Comparison of ENCODE assay signal across 8 cellular contexts in genomic region chr3:122754867-122755835, GRCh38. TPM values are rescaled to one million over a fixed set of nuclear protein-coding genes. Genes with fewer than 3 reads are reported as not detected.
DNase-seq lines count a peak whose midpoint lies in the region; ATAC-seq, FAIRE-seq and TF ChIP-seq lines count a peak whose summit lies in the region.

No MANE protein-coding gene starts in this region.

- no peak overlapping the region for H2BK120ac ChIP-seq in mesendoderm (ENCODE audit: low read depth, low read length)

- peak overlapping the region; percentile 11 for H3K9ac ChIP-seq in mesendoderm (ENCODE audit: low read length)

- no peak overlapping the region for H3K4me2 ChIP-seq in mesendoderm (ENCODE audit: low read length)

- H4K5ac ChIP-seq in mesendoderm (ENCODE audit: low read length): no peak overlapping the region

- H3K27ac ChIP-seq in heart left ventricle (no peak overlapping the region), mesendoderm (ENCODE audit: low read depth, low read length) (no peak overlapping the region)

- H2BK15ac ChIP-seq in mesendoderm (replicated peaks; ENCODE audit: low read depth): peak overlapping the region; percentile 19

- no peaks in the 10 kb centered on the region for H3K9me3 ChIP-seq in heart left ventricle

- no peak overlapping the region for H2AK5ac ChIP-seq in mesendoderm (ENCODE audit: low read length)

- no peak overlapping the region for H3K18ac ChIP-seq in mesendoderm (ENCODE audit: low read length)

- no peak overlapping the region for H4K8ac ChIP-seq in mesendoderm (ENCODE audit: low read depth, low read length)

- H3K27me3 ChIP-seq in heart left ventricle (no peaks in the 10 kb centered on the region), bronchial epithelial cell (ENCODE audit: control insufficient read depth, insufficient read depth, low read length) (no peaks in the 10 kb centered on the region), mesendoderm (ENCODE audit: insufficient read depth, low read length, poor library complexity) (no peaks in the 10 kb centered on the region)

- 88 to 92% (median 89%) methylated on average over 8 of the region's 8 CpGs for WGBS in heart left ventricle, 4 donors
- no CpG with 5 or more reads among the region's 8 CpGs for WGBS in mesendoderm (ENCODE audit: extremely low coverage, insufficient coverage, low lambda C conversion rate)

- no peak overlapping the region for H2BK5ac ChIP-seq in mesendoderm (ENCODE audit: low read length)

- peak; percentile 83 for FAIRE-seq in bronchial epithelial cell (lab: Jason Lieb, UNC)

- no peak overlapping the region for H3K23ac ChIP-seq in mesendoderm (ENCODE audit: low read length)

- peak in 3 of 4 donors; percentile 32 to 50 (median 38) for ATAC-seq in heart left ventricle
- ATAC-seq in Right ventricle myocardium inferior: no peak
- no peak for ATAC-seq in GM21737 (IDR thresholded peaks at IDR 0.05; ENCODE audit: unreplicated experiment)

- H3K79me1 ChIP-seq in mesendoderm (ENCODE audit: low read length): no peaks in the 10 kb centered on the region

- H3K36me3 ChIP-seq in heart left ventricle: peaks cover 0 to 68% (median 43%) of the 10 kb centered on the region in 9 donors
- H3K36me3 ChIP-seq in bronchial epithelial cell (ENCODE audit: control insufficient read depth, insufficient read depth, low read length): peaks cover 1% of the 10 kb centered on the region
- no peaks in the 10 kb centered on the region for H3K36me3 ChIP-seq in mesendoderm (ENCODE audit: control insufficient read depth, insufficient read depth, low read length)

- no peak overlapping the region for H3K56ac ChIP-seq in mesendoderm (ENCODE audit: low read length)

- H3K4ac ChIP-seq in mesendoderm (ENCODE audit: low read depth, low read length): no peak overlapping the region

- no peak overlapping the region for H3K4me3 ChIP-seq in heart left ventricle
- no peak overlapping the region for H3K4me3 ChIP-seq in bronchial epithelial cell (ENCODE audit: low read depth, low read length)
- H3K4me3 ChIP-seq in mesendoderm (ENCODE audit: low read length): no peak overlapping the region

- peak; percentile 25 to 65 (median 48) for TF ChIP-seq CTCF in heart left ventricle (IDR thresholded peaks at IDR 0.05)
- TF ChIP-seq CTCF in bronchial epithelial cell (IDR thresholded peaks at IDR 0.05; ENCODE audit: insufficient read depth, low read length, severe bottlenecking): peak; percentile 82

- H3K79me2 ChIP-seq in mesendoderm (ENCODE audit: control insufficient read depth, insufficient read depth, low read length): no peaks in the 10 kb centered on the region

- no peak for TF ChIP-seq POLR2A in heart left ventricle (IDR thresholded peaks at IDR 0.05)

- H3K4me1 ChIP-seq in heart left ventricle: peaks cover 0 to 20% (median 0%) of the 10 kb centered on the region in 12 donors
- no peaks in the 10 kb centered on the region for H3K4me1 ChIP-seq in mesendoderm (ENCODE audit: control insufficient read depth, low read depth, low read length)

- intact Hi-C loops in heart left ventricle (cut with DNase I): no loop called here
- intact Hi-C loops in Right ventricle myocardium inferior (cut with DNase I): no loop called here

- no peak for DNase-seq in heart left ventricle
- no peak for DNase-seq in Right ventricle myocardium inferior (ENCODE audit: missing footprints)
- DNase-seq in HuH-7.5 (ENCODE audit: low spot score): peak; percentile 52
- peak; percentile 69 for DNase-seq in bronchial epithelial cell (ENCODE audit: low read depth)
- peak; percentile 90 for DNase-seq in mesendoderm
- no peak for DNase-seq in COLO668 (lab: John Stamatoyannopoulos, UW; ENCODE audit: unreplicated experiment)
- no peak for DNase-seq in NCI-H526 treated with DMSO at 0.1 percent for 48 hours (lab: John Stamatoyannopoulos, UW)

RNA-seq across cellular contexts. Expression of gene HSPBAP1, which starts 38.5 kb away (rescaled TPM):
- total RNA-seq in heart left ventricle (1 to 10 TPM; 2.6 to 6.0 (median 3.7) TPM), Right ventricle myocardium inferior (4.9 TPM), bronchial epithelial cell (11.3 and 12.0 TPM in 2 replicates)
- polyA plus RNA-seq in heart left ventricle: 1 to 10 TPM; 3.7 to 6.4 TPM
- 4.7 TPM for polyA plus RNA-seq in mesendoderm (2013, experiment 1 of 2)
- 5.1 TPM for polyA plus RNA-seq in mesendoderm (2013, experiment 2 of 2)

RNA-seq across cellular contexts. Expression of gene SLC49A4, which starts 39.7 kb away (rescaled TPM):
- total RNA-seq in heart left ventricle: 10 to 100 TPM; 13.2 to 25.4 (median 15.5) TPM
- polyA plus RNA-seq in heart left ventricle: 1 to 10 TPM; 5.6 to 8.2 TPM
- total RNA-seq in Right ventricle myocardium inferior: 16.1 TPM
- total RNA-seq in bronchial epithelial cell: 21.6 and 26.4 TPM in 2 replicates
- 7.9 TPM for polyA plus RNA-seq in mesendoderm (2013, experiment 1 of 2)
- polyA plus RNA-seq in mesendoderm (2013, experiment 2 of 2): 7.4 TPM

Comparison
In these comparisons a context has a peak if more than half of its experiments do, and no peak if none do; other contexts are left out.
1. ATAC-seq: peak in heart left ventricle (3 of 4); none in Right ventricle myocardium inferior (single experiment) and GM21737 (single experiment).
2. DNase-seq: peak in HuH-7.5 (single experiment), bronchial epithelial cell (single experiment) and mesendoderm (single experiment); none in heart left ventricle (0 of 5), Right ventricle myocardium inferior (single experiment), COLO668 (single experiment) and NCI-H526 treated with DMSO at 0.1 percent for 48 hours (single experiment).